22 cellular contexts compared by ENCODE assay signal in genomic region chrX:149032449-149032848, GRCh38.
"Had no signal": no experiment of that assay in that cellular context is flagged by ENCODE, and none has a peak within 500 bp of the region (broad histone marks: within the 10 kb centered on the region; RNA-seq: fewer than 3 reads in every experiment).

No MANE protein-coding gene starts in this region.

- H3K9me3 ChIP-seq: gastroesophageal sphincter, left ventricle myocardium inferior, lower lobe of right lung, prostate gland, right lobe of liver, spleen, testis, tibial nerve had no signal

- H3K79me2 ChIP-seq: parathyroid adenoma had no signal

- H2AFZ ChIP-seq: parathyroid adenoma had no signal

- H3K36me3 ChIP-seq: gastroesophageal sphincter, left ventricle myocardium inferior, lower lobe of right lung, prostate gland, right lobe of liver, spleen, tibial nerve had no signal

- H3K4me3 ChIP-seq: dorsolateral prefrontal cortex, gastroesophageal sphincter, left ventricle myocardium inferior, lower lobe of right lung, prostate gland, right lobe of liver, spleen, testis, tibial nerve had no signal

- ATAC-seq: esophagus mucosa; gastroesophageal sphincter; left cardiac atrium; lower lobe of right lung; right lobe of liver; stimulated activated naive B cell treated with anti-CD40 and anti-IgM and Interleukin-4, amounts not matched to agents 10 μg/mL and 1 μg/mL and 100 μg/mL, for 72 hours; stimulated activated naive CD8-positive, alpha-beta T cell treated with anti-CD3 and anti-CD28 coated beads, Interleukin-15, amount 100 ng/mL, for 72 hours had no signal

- H3K27ac ChIP-seq: dorsolateral prefrontal cortex, gastroesophageal sphincter, left ventricle myocardium inferior, lower lobe of right lung, parathyroid adenoma, prostate gland, right lobe of liver, spleen, testis, tibial nerve had no signal

- H3K9ac ChIP-seq: parathyroid adenoma had no signal

- H3K27me3 ChIP-seq: gastroesophageal sphincter, right lobe of liver, spleen, testis, tibial nerve had no signal

- DNase-seq: cortex of kidney; dorsolateral prefrontal cortex; effector CD8-positive, alpha-beta T cell; glutamatergic neuron; left cardiac atrium; left ventricle myocardium inferior; lower lobe of right lung; midbrain; naive B cell; right lobe of liver; spleen; stimulated activated CD4-positive, alpha-beta T cell treated with anti-CD3 and anti-CD28 coated beads, Interleukin-15, amount 100 ng/mL, for 24 hours; stimulated activated CD4-positive, alpha-beta T cell treated with anti-CD3 and anti-CD28 coated beads, Interleukin-1b, Interleukin-23, amount 100 ng/mL, for 48 hours; stimulated activated CD4-positive, alpha-beta T cell treated with anti-CD3 and anti-CD28 coated beads, Interleukin-4, amount 100 ng/mL, for 24 hours; stimulated activated naive B cell treated with anti-CD40 and anti-IgM and Interleukin-4, amounts not matched to agents 10 μg/mL and 1 μg/mL and 100 μg/mL, for 72 hours; stimulated activated naive CD8-positive, alpha-beta T cell treated with anti-CD3 and anti-CD28 coated beads, Interleukin-15, amount 100 ng/mL, for 72 hours; testis had no signal

- H3K4me1 ChIP-seq: gastroesophageal sphincter, left ventricle myocardium inferior, lower lobe of right lung, parathyroid adenoma, prostate gland, right lobe of liver, spleen, testis, tibial nerve had no signal
